In genomic region chr10:94308866-94309265, GRCh38 we compare ENCODE assay signal across 20 cellular contexts. TPM values are rescaled to one million over a fixed set of nuclear protein-coding genes. Genes with fewer than 3 reads are reported as not detected.
DNase-seq lines count a peak whose midpoint lies in the region; ATAC-seq, FAIRE-seq and TF ChIP-seq lines count a peak whose summit lies in the region.
"Had no signal": no experiment of that assay in that cellular context is flagged by ENCODE, and none has a peak within 500 bp of the region (broad histone marks: within the 10 kb centered on the region; RNA-seq: fewer than 3 reads in every experiment).

No MANE protein-coding gene starts in this region.

- H3K27ac ChIP-seq in astrocyte (ENCODE audit: low read depth, low read length) (no peak overlapping the region), endothelial cell of umbilical vein (ENCODE audit: insufficient read depth, low read depth, low read length) (no peak overlapping the region), pancreas (no peak overlapping the region)

- H3K36me3 Mint-ChIP-seq in astrocyte (ENCODE audit: low read depth, unreplicated experiment) (no peaks in the 10 kb centered on the region), immature natural killer cell (no peaks in the 10 kb centered on the region)

- H3K9me3 ChIP-seq in astrocyte (ENCODE audit: insufficient read depth, low read depth, low read length) (no peaks in the 10 kb centered on the region), endothelial cell of umbilical vein (replicated peaks; ENCODE audit: control insufficient read depth, insufficient read depth, low read length) (no peaks in the 10 kb centered on the region), pancreas (no peaks in the 10 kb centered on the region)

- H3K27me3 ChIP-seq in astrocyte (ENCODE audit: insufficient read depth, low read length) (peaks cover 2% of the 10 kb centered on the region), endothelial cell of umbilical vein (ENCODE audit: control insufficient read depth in 2 of 2, insufficient read depth in 2 of 2, low read length in 2 of 2) (peaks cover 0 to 2% of the 10 kb centered on the region in 2 experiments), pancreas (no peaks in the 10 kb centered on the region)

- dilution Hi-C loops in endothelial cell of umbilical vein (cut with MboI; ENCODE audit: extremely low pct_ligation_motif_present, low sequenced_read_pairs), result no loop called here

- H2AFZ ChIP-seq in astrocyte (ENCODE audit: low read depth, low read length) (no peak overlapping the region), endothelial cell of umbilical vein (ENCODE audit: low read depth, low read length) (no peak overlapping the region)

- POLR2A ChIA-PET in endothelial cell of umbilical vein (lab: Charles Lee), result no interaction called here

- H3K36me3 ChIP-seq in astrocyte (ENCODE audit: insufficient read depth, low read length) (no peaks in the 10 kb centered on the region), endothelial cell of umbilical vein (ENCODE audit: control insufficient read depth in 2 of 2, extremely low read depth in 1 of 2, insufficient read depth in 2 of 2, low read length in 2 of 2) (no peaks in the 10 kb centered on the region), pancreas (peaks cover 0 to 38% (median 0%) of the 10 kb centered on the region in 3 donors)

- CTCF ChIA-PET in endothelial cell of umbilical vein (lab: Charles Lee), result interaction anchor here (1.0 to 5.8 kb wide), 4 partner anchors 12 to 392 kb away, joined by 4 to 66 read pairs (median 6); no protein-coding TSS in a partner anchor

- H4K20me1 ChIP-seq in astrocyte (ENCODE audit: insufficient read depth, low read length) (no peaks in the 10 kb centered on the region), endothelial cell of umbilical vein (replicated peaks; ENCODE audit: control insufficient read depth, extremely low read depth, insufficient read depth, low read length) (no peaks in the 10 kb centered on the region)

- FAIRE-seq in astrocyte (lab: Jason Lieb, UNC), result no peak
- peak; percentile 68 for FAIRE-seq in endothelial cell of umbilical vein (lab: Jason Lieb, UNC)
- no peak for FAIRE-seq in pancreas (lab: Jason Lieb, UNC)
- FAIRE-seq: A204.1, D721Med, K562 had no signal

- peaks cover 8% of the 10 kb centered on the region for H3K9me3 Mint-ChIP-seq in astrocyte (ENCODE audit: unreplicated experiment)
- H3K9me3 Mint-ChIP-seq in immature natural killer cell, result peaks cover 0 to 7% (median 0%) of the 10 kb centered on the region in 6 donors

- H3K27ac Mint-ChIP-seq in astrocyte (ENCODE audit: unreplicated experiment) (no peak overlapping the region), immature natural killer cell (no peak overlapping the region)
- H3K27ac Mint-ChIP-seq: B cell had no signal

- BruUV-seq in endothelial cell of umbilical vein (replicated peaks; lab: Mats Ljungman, UMichigan), result no TSS peak

- no peaks in the 10 kb centered on the region for H3K4me1 ChIP-seq in astrocyte (ENCODE audit: insufficient read depth, low read length)
- H3K4me1 ChIP-seq in endothelial cell of umbilical vein (ENCODE audit: control insufficient read depth, extremely low read depth, insufficient read depth, low read length), result peaks cover 12% of the 10 kb centered on the region
- H3K4me1 ChIP-seq in pancreas, result no peaks in the 10 kb centered on the region

- no peak overlapping the region for H3K4me2 ChIP-seq in astrocyte (ENCODE audit: low read length)
- no peak overlapping the region for H3K4me2 ChIP-seq in endothelial cell of umbilical vein (ENCODE audit: insufficient read depth, low read length)

- peaks cover 64% of the 10 kb centered on the region for H3K27me3 Mint-ChIP-seq in astrocyte (ENCODE audit: low read depth, unreplicated experiment)
- H3K27me3 Mint-ChIP-seq in immature natural killer cell (ENCODE audit: low read depth in 3 of 3), result peaks cover 2 to 9% (median 2%) of the 10 kb centered on the region in 3 donors

- H3K9me1 ChIP-seq in endothelial cell of umbilical vein (replicated peaks; ENCODE audit: control insufficient read depth, extremely low read depth, insufficient read depth, low read length), result no peaks in the 10 kb centered on the region

- H3K4me1 Mint-ChIP-seq in astrocyte (ENCODE audit: low read depth, unreplicated experiment) (peaks cover 6% of the 10 kb centered on the region), immature natural killer cell (peaks cover 0 to 3% of the 10 kb centered on the region in 2 donors)
- H3K4me1 Mint-ChIP-seq: B cell had no signal

- H3K4me3 Mint-ChIP-seq in astrocyte (ENCODE audit: unreplicated experiment), result no peak overlapping the region
- no peak overlapping the region for H3K4me3 Mint-ChIP-seq in immature natural killer cell
- H3K4me3 Mint-ChIP-seq: B cell had no signal

- H3K4me3 ChIP-seq in astrocyte (ENCODE audit: insufficient read depth, low read depth, low read length) (no peak overlapping the region), endothelial cell of umbilical vein (replicated peaks in 1 of 3; ENCODE audit: insufficient read depth in 1 of 3, low read depth in 1 of 3, low read length in 3 of 3) (no peak overlapping the region), foreskin fibroblast (ENCODE audit: low read depth in 1 of 2, low read length in 2 of 2) (no peak overlapping the region), pancreas (no peak overlapping the region)
- H3K4me3 ChIP-seq: K562 had no signal

- no peak for ATAC-seq in pancreas
- ATAC-seq: K562, PC-3 had no signal

- TF ChIP-seq POLR2A in endothelial cell of umbilical vein (IDR thresholded peaks at IDR 0.05; ENCODE audit: low read depth, low read length), result no peak

- DNase-seq in astrocyte (ENCODE audit: low read depth) (peak; percentile 55), endothelial cell of umbilical vein (ENCODE audit: low read depth, low spot score) (peak; percentile 87), foreskin fibroblast (peak; percentile 11 to 37), pulmonary artery endothelial cell (ENCODE audit: low read depth, low spot score) (peak; percentile 27), pancreas (no peak), anterior cingulate cortex (lab: John Stamatoyannopoulos, UW) (no peak), immature natural killer cell (no peak)
- DNase-seq in activated T-cell treated with anti-CD3 and anti-CD28 coated beads, Interleukin-2, amount 50 U/mL, for 48 hours, result no peak
- DNase-seq: MM.1S, NCI-H1048, NCI-H1417 treated with DMSO at 0.1 percent for 48 hours, NCI-H187, NCI-H446 treated with DMSO at 0.1 percent for 48 hours, NCI-H526 treated with DMSO at 0.1 percent for 48 hours, PC-3, Right ventricle myocardium superior had no signal

- H3K79me2 ChIP-seq in astrocyte (ENCODE audit: insufficient read depth, low read length) (no peaks in the 10 kb centered on the region), endothelial cell of umbilical vein (ENCODE audit: control insufficient read depth, insufficient read depth, low read length) (no peaks in the 10 kb centered on the region)

- no peak overlapping the region for H3K9ac ChIP-seq in astrocyte (ENCODE audit: low read length)
- H3K9ac ChIP-seq in endothelial cell of umbilical vein (replicated peaks; ENCODE audit: extremely low read depth, insufficient read depth, low read length), result no peak overlapping the region

- TF ChIP-seq CTCF in astrocyte (IDR thresholded peaks at IDR 0.05; ENCODE audit: insufficient read depth, low read depth, low read length), result no peak
- TF ChIP-seq CTCF in endothelial cell of umbilical vein (IDR thresholded peaks at IDR 0.05; ENCODE audit: extremely low read depth in 1 of 2, insufficient read depth in 1 of 2, low read depth in 1 of 2, low read length in 2 of 2), result no peak
- no peak for TF ChIP-seq CTCF in foreskin fibroblast (IDR thresholded peaks at IDR 0.05; ENCODE audit: low read depth, low read length)
- TF ChIP-seq CTCF in pancreas (IDR thresholded peaks at IDR 0.05), result no peak

- 88 to 91% methylated on average over 3 of the region's 3 CpGs for whole genome bisulfite sequencing in pancreas, 2 donors

- intact Hi-C loops in endothelial cell of umbilical vein (cut with micrococcal nuclease) (no loop called here), pancreas (cut with DNase I) (no loop called here)

TF ChIP-seq in endothelial cell of umbilical vein, 7 proteins besides CTCF, POLR2A, EP300 and RAD21:
- TF ChIP-seq JUN (IDR thresholded peaks at IDR 0.05; ENCODE audit: borderline replicate concordance, insufficient read depth, insufficient read length, low read depth) (no peak), GATA2 (IDR thresholded peaks at IDR 0.05; ENCODE audit: insufficient read depth, insufficient read length, low read depth, low read length) (no peak), FOS (IDR thresholded peaks at IDR 0.05; ENCODE audit: borderline replicate concordance, insufficient read depth, low read length) (no peak), MAX (IDR thresholded peaks at IDR 0.05; ENCODE audit: insufficient read depth, insufficient read length) (no peak), MYC (IDR thresholded peaks at IDR 0.05; ENCODE audit: low read depth, low read length) (no peak), POLR2AphosphoS5 (IDR thresholded peaks at IDR 0.05; ENCODE audit: insufficient read depth, low read depth, low read length) (no peak), EZH2 (IDR thresholded peaks at IDR 0.05; ENCODE audit: borderline replicate concordance, low read depth, low read length, severe bottlenecking) (no peak)

RNA-seq across cellular contexts. Expression of gene NOC3L, which starts 53.9 kb away (rescaled TPM):
- total RNA-seq in astrocyte (20.2 and 21.6 TPM in 2 replicates), endothelial cell of umbilical vein (19.8 and 20.5 TPM in 2 replicates), pulmonary artery endothelial cell (25.7 and 35.3 TPM in 2 replicates), pancreas (1 to 10 TPM; 3.3 to 9.4 (median 7.2) TPM)
- polyA plus RNA-seq in endothelial cell of umbilical vein (3.4 and 4.3 TPM in 2 replicates), pancreas (1 to 10 TPM; 3.8 to 4.4 TPM), immature natural killer cell (10 to 100 TPM in 1 of 3 donors, 1 to 10 TPM in 2; 6.7 to 10.1 (median 7.8) TPM)
- 4.7 and 5.0 TPM in 2 replicates for polyA plus RNA-seq in endothelial cell of umbilical vein (2011; cell fraction: cytosol; rRNA removed)
- 14.8 and 22.7 TPM in 2 replicates for polyA plus RNA-seq in endothelial cell of umbilical vein (2011; cell fraction: nucleus; rRNA removed)
- 15.5 and 24.1 TPM in 2 replicates for polyA plus RNA-seq in endothelial cell of umbilical vein (2012)
- polyA minus RNA-seq in endothelial cell of umbilical vein, result 7.5 and 8.1 TPM in 2 replicates
- 13.7 TPM for polyA minus RNA-seq in endothelial cell of umbilical vein (2011; cell fraction: cytosol; rRNA and poly(A)+ RNA removed)
- 10.4 and 15.7 TPM in 2 replicates for polyA minus RNA-seq in endothelial cell of umbilical vein (2011; cell fraction: nucleus; rRNA and poly(A)+ RNA removed)

Comparison
In these comparisons a context has a peak if more than half of its experiments do, and no peak if none do; other contexts are left out.
1. DNase-seq: peak in astrocyte (single experiment), endothelial cell of umbilical vein (single experiment), foreskin fibroblast (2 of 2) and pulmonary artery endothelial cell (single experiment); none in pancreas (0 of 6), anterior cingulate cortex (0 of 58), activated T-cell treated with anti-CD3 and anti-CD28 coated beads, Interleukin-2, amount 50 U/mL, for 48 hours (0 of 2) and immature natural killer cell (0 of 3).